13 cellular contexts compared by ENCODE assay signal in the genomic region with DNA sequence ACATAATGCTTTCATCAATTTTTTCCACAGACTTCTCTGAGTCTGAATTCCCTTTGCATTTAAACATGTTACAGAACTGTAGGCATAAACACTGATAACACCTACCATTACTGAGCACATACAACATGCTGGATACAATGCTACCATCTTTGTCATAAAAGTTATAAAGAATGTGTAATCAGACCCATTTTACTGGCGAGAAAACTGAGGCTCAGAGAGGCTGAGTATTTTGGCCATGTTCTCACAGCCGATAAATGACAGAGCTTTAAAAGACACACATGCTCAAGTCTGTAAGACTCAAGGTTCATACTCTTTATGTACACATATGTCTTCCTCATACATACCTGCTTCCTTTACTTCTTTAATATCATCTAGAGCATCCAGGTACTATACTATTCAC. TPM values are rescaled to one million over a fixed set of nuclear protein-coding genes. Genes with fewer than 3 reads are reported as not detected.
A peak's percentile ranks its signal among the peaks of the same experiment; 100 is the strongest.
DNase-seq lines count a peak whose midpoint lies in the region; ATAC-seq and TF ChIP-seq lines count a peak whose summit lies in the region.
"Had no signal": no experiment of that assay in that cellular context is flagged by ENCODE, and none has a peak within 500 bp of the region (broad histone marks: within the 10 kb centered on the region; RNA-seq: fewer than 3 reads in every experiment).

No MANE protein-coding gene starts in this region.

- H3K9me3 ChIP-seq in MG63 (no peaks in the 10 kb centered on the region), mammary epithelial cell (replicated peaks; ENCODE audit: insufficient read depth, low read length) (no peaks in the 10 kb centered on the region), neural cell (ENCODE audit: low read length) (no peaks in the 10 kb centered on the region), SJCRH30 (replicated peaks) (no peaks in the 10 kb centered on the region)
- H3K9me3 ChIP-seq: thoracic aorta had no signal

- no peak overlapping the region for H3K27ac ChIP-seq in mammary epithelial cell (ENCODE audit: insufficient read depth, low read depth, low read length)
- no peak overlapping the region for H3K27ac ChIP-seq in neural cell (ENCODE audit: low read length)
- H3K27ac ChIP-seq in SJCRH30: no peak overlapping the region
- H3K27ac ChIP-seq: HL-60, thoracic aorta had no signal

- H3K27me3 ChIP-seq in MG63 (no peaks in the 10 kb centered on the region), mammary epithelial cell (ENCODE audit: insufficient read depth, low read length) (no peaks in the 10 kb centered on the region), neural cell (ENCODE audit: insufficient read depth, low read depth, low read length) (no peaks in the 10 kb centered on the region), SJCRH30 (no peaks in the 10 kb centered on the region)

- peak overlapping the region; percentile 21; the same call in 1 of the 2 replicates for H3K4me3 ChIP-seq in GM12864 (ENCODE audit: low read depth, low read length)
- peak overlapping the region; percentile 80 for H3K4me3 ChIP-seq in MG63
- peak overlapping the region in 1 of 3 experiments; percentile 15 for H3K4me3 ChIP-seq in mammary epithelial cell (replicated peaks in 1 of 3; ENCODE audit: insufficient read depth in 1 of 3, low read depth in 2 of 3, low read length in 3 of 3)
- H3K4me3 ChIP-seq in neural cell (ENCODE audit: low read length): peak overlapping the region; percentile 95
- no peak overlapping the region for H3K4me3 ChIP-seq in SJCRH30

- no TSS peak for BruUV-seq in mammary epithelial cell (replicated peaks; lab: Mats Ljungman, UMichigan)

- H3K4me1 ChIP-seq in mammary epithelial cell (ENCODE audit: insufficient read depth, low read length): peaks cover 5% of the 10 kb centered on the region
- H3K4me1 ChIP-seq in SJCRH30: peaks cover 5% of the 10 kb centered on the region; the same call in 1 of the 2 replicates

- WGBS in mammary epithelial cell (ENCODE audit: low coverage, missing lambda C conversion rate): 97% methylated on average over 2 of the region's 2 CpGs

- H2AFZ ChIP-seq in mammary epithelial cell (ENCODE audit: low read depth, low read length) (no peak overlapping the region), neural cell (ENCODE audit: low read depth, low read length) (no peak overlapping the region)

- in situ Hi-C loops in mammary epithelial cell (cut with MboI; ENCODE audit: low sequenced_read_pairs in 2 of 2): no loop called here

- H3K4me2 ChIP-seq in mammary epithelial cell (ENCODE audit: insufficient read depth, low read depth, low read length) (peak overlapping the region; percentile 1), neural cell (ENCODE audit: low read length) (no peak overlapping the region)

- peaks cover 4% of the 10 kb centered on the region for H3F3A ChIP-seq in neural cell (ENCODE audit: insufficient read depth, low read length, poor library complexity, severe bottlenecking)

- H4K20me1 ChIP-seq in mammary epithelial cell (ENCODE audit: insufficient read depth, low read length) (no peaks in the 10 kb centered on the region), neural cell (ENCODE audit: insufficient read depth) (no peaks in the 10 kb centered on the region)

- dilution Hi-C loops in mammary epithelial cell (cut with HindIII; ENCODE audit: low sequenced_read_pairs): no loop called here

- TF ChIP-seq RAD21 in neural cell (conservative IDR thresholded peaks at IDR 0.05): no peak

- intact Hi-C loops in mammary epithelial cell (cut with micrococcal nuclease): no loop called here

- TF ChIP-seq EP300 in neural cell (conservative IDR thresholded peaks at IDR 0.05; ENCODE audit: poor library complexity, severe bottlenecking): no peak

- peaks cover 34% of the 10 kb centered on the region for H3K36me3 ChIP-seq in MG63
- H3K36me3 ChIP-seq in mammary epithelial cell (ENCODE audit: insufficient read depth, low read length): no peaks in the 10 kb centered on the region
- no peaks in the 10 kb centered on the region for H3K36me3 ChIP-seq in neural cell (ENCODE audit: insufficient read depth, low read length)
- peaks cover 6% of the 10 kb centered on the region for H3K36me3 ChIP-seq in SJCRH30
- H3K36me3 ChIP-seq: thoracic aorta had no signal

- no peak for TF ChIP-seq CTCF in GM12864 (IDR thresholded peaks at IDR 0.05; ENCODE audit: low read depth, low read length, missing control alignments)
- no peak for TF ChIP-seq CTCF in mammary epithelial cell (conservative IDR thresholded peaks at IDR 0.05 in 1 of 2, IDR thresholded peaks at IDR 0.05 in 1 of 2; ENCODE audit: extremely low read depth in 1 of 2, insufficient read depth in 1 of 2, low read depth in 1 of 2, low read length in 2 of 2)
- TF ChIP-seq CTCF in neural cell (IDR thresholded peaks at IDR 0.05; ENCODE audit: poor library complexity, severe bottlenecking): no peak

- DNase-seq in GM12864 (ENCODE audit: low read depth) (no peak), MG63 (no peak), mammary epithelial cell (no peak), SJCRH30 (no peak)
- DNase-seq in activated CD4-positive, alpha-beta T cell treated with anti-CD3 and anti-CD28 coated beads, Interleukin-2, amount 50 U/mL, for 4 hours: no peak
- DNase-seq: activated CD4-positive, alpha-beta T cell treated with anti-CD3 and anti-CD28 coated beads, Interleukin-2, amount 10 ng/mL, durations not matched to agents 7 days and 5 days; anterior cingulate cortex; effector CD8-positive, alpha-beta T cell; left cardiac atrium had no signal

- H3K79me2 ChIP-seq in mammary epithelial cell (ENCODE audit: insufficient read depth, low read length) (peaks cover 79% of the 10 kb centered on the region), neural cell (replicated peaks; ENCODE audit: insufficient read depth, low read length) (peaks cover 25% of the 10 kb centered on the region)

- no peaks in the 10 kb centered on the region for H3K9me2 ChIP-seq in neural cell (ENCODE audit: insufficient read depth, low read length)

- H3K9ac ChIP-seq in mammary epithelial cell (ENCODE audit: insufficient read depth, low read length) (no peak overlapping the region), neural cell (ENCODE audit: low read length) (no peak overlapping the region)

- no peak for ATAC-seq in HG03097 (IDR thresholded peaks at IDR 0.05; ENCODE audit: low FRiP score, unreplicated experiment)
- ATAC-seq: left cardiac atrium had no signal

- CTCF ChIA-PET in mammary epithelial cell (lab: Charles Lee; ENCODE audit: low non-redundant PET): no interaction called here

TF ChIP-seq in neural cell, 6 proteins besides CTCF, POLR2A, EP300 and RAD21:
- TF ChIP-seq MXI1 (conservative IDR thresholded peaks at IDR 0.05; ENCODE audit: poor library complexity, severe bottlenecking) (no peak), SMC3 (conservative IDR thresholded peaks at IDR 0.05; ENCODE audit: poor library complexity) (no peak), EZH2 (IDR thresholded peaks at IDR 0.05; ENCODE audit: borderline replicate concordance, insufficient read depth, low read length, poor library complexity, severe bottlenecking) (no peak), TAF1 (IDR thresholded peaks at IDR 0.05; ENCODE audit: low read depth) (no peak), POLR2AphosphoS5 (IDR thresholded peaks at IDR 0.05) (no peak)
- TF ChIP-seq, protein P1, sequence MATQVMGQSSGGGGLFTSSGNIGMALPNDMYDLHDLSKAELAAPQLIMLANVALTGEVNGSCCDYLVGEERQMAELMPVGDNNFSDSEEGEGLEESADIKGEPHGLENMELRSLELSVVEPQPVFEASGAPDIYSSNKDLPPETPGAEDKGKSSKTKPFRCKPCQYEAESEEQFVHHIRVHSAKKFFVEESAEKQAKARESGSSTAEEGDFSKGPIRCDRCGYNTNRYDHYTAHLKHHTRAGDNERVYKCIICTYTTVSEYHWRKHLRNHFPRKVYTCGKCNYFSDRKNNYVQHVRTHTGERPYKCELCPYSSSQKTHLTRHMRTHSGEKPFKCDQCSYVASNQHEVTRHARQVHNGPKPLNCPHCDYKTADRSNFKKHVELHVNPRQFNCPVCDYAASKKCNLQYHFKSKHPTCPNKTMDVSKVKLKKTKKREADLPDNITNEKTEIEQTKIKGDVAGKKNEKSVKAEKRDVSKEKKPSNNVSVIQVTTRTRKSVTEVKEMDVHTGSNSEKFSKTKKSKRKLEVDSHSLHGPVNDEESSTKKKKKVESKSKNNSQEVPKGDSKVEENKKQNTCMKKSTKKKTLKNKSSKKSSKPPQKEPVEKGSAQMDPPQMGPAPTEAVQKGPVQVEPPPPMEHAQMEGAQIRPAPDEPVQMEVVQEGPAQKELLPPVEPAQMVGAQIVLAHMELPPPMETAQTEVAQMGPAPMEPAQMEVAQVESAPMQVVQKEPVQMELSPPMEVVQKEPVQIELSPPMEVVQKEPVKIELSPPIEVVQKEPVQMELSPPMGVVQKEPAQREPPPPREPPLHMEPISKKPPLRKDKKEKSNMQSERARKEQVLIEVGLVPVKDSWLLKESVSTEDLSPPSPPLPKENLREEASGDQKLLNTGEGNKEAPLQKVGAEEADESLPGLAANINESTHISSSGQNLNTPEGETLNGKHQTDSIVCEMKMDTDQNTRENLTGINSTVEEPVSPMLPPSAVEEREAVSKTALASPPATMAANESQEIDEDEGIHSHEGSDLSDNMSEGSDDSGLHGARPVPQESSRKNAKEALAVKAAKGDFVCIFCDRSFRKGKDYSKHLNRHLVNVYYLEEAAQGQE (IDR thresholded peaks at IDR 0.05; ENCODE audit: borderline replicate concordance): no peak

RNA-seq across cellular contexts. Expression of a gene that starts 2.6 kb away (rescaled TPM):
- 169 and 218 TPM in 2 replicates for total RNA-seq in MG63 (2014; rRNA removed; shearing (Covaris generic); ENCODE audit: low replicate concordance)
- total RNA-seq in mammary epithelial cell: 100 to 1,000 TPM; 125 to 141 TPM
- polyA plus RNA-seq in mammary epithelial cell: 50.0 TPM
- polyA minus RNA-seq in mammary epithelial cell: 37.4 TPM
- 47.3 and 49.4 TPM in 2 replicates for polyA plus RNA-seq in neural cell
- polyA minus RNA-seq in neural cell: 73.3 and 76.6 TPM in 2 replicates
- 87.6 and 93.0 TPM in 2 replicates for total RNA-seq in SJCRH30 (2014; rRNA removed; shearing (Covaris generic))
